9 cellular contexts compared by ENCODE assay signal in the genomic region with DNA sequence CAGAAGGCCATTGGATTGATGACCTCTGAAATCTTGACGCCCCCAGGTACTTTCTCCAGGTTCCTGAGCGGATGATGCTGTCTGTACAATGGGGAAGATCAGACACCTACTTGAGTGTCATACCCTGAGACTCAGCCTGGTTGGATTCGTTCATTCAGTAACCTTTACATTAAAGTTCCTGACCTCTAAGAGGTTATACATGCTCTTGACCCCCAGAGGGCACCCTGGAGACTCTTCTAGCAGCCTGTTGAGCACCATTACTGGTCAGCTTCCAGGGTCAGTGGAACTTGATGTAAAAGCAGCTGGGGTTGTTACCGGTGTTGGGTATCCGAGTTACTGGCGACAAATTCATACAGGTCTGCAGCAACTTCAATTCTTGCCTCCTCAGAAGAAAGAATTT.
DNase-seq lines count a peak whose midpoint lies in the region; ATAC-seq and TF ChIP-seq lines count a peak whose summit lies in the region.
"Had no signal": no experiment of that assay in that cellular context is flagged by ENCODE, and none has a peak within 500 bp of the region (broad histone marks: within the 10 kb centered on the region; RNA-seq: fewer than 3 reads in every experiment).

No MANE protein-coding gene starts in this region.

- no peaks in the 10 kb centered on the region for H3K9me3 ChIP-seq in PC-3 (ENCODE audit: low read length)

- TF ChIP-seq CTCF in PC-3 (conservative IDR thresholded peaks at IDR 0.05; ENCODE audit: low read depth, low read length) (peak; percentile 69), fibroblast of mammary gland (conservative IDR thresholded peaks at IDR 0.05; ENCODE audit: control insufficient read depth, insufficient read depth, low read depth, low read length) (peak; percentile 57)

- H2AFZ ChIP-seq in PC-3 (ENCODE audit: low read length) = no peak overlapping the region

- H3K4me2 ChIP-seq in PC-3 (ENCODE audit: low read length) = no peak overlapping the region

- no peaks in the 10 kb centered on the region for H3K4me1 Mint-ChIP-seq in activated T-cell treated with anti-CD3 and anti-CD28 coated beads, Interleukin-2, amount 50 U/mL, for 4 hours (ENCODE audit: low read depth)
- H3K4me1 Mint-ChIP-seq: activated naive CD4-positive, alpha-beta T cell treated with anti-CD3 and anti-CD28 coated beads, Interleukin-2, amount 50 U/mL, for 24 hours had no signal

- no peak for ATAC-seq in activated T-cell treated with anti-CD3 and anti-CD28 coated beads, Interleukin-2, amount 50 U/mL, for 4 hours
- ATAC-seq in HG02571 (IDR thresholded peaks at IDR 0.05; ENCODE audit: unreplicated experiment) (peak; percentile 65), PC-3 (peak; percentile 42; the same call in 1 of the 2 replicates)
- ATAC-seq in stimulated activated naive CD8-positive, alpha-beta T cell treated with anti-CD3 and anti-CD28 coated beads, Interleukin-15, Interleukin-2, amounts not matched to agents 100 U/mL and 50 U/mL, for 24 hours = peak; percentile 50

- H4K20me1 ChIP-seq in PC-3 (ENCODE audit: low read length) = no peaks in the 10 kb centered on the region

- no peaks in the 10 kb centered on the region for H3K36me3 Mint-ChIP-seq in activated T-cell treated with anti-CD3 and anti-CD28 coated beads, Interleukin-2, amount 50 U/mL, for 4 hours (ENCODE audit: insufficient read depth)
- H3K36me3 Mint-ChIP-seq: activated naive CD4-positive, alpha-beta T cell treated with anti-CD3 and anti-CD28 coated beads, Interleukin-2, amount 50 U/mL, for 24 hours had no signal

- H3K27me3 Mint-ChIP-seq in activated T-cell treated with anti-CD3 and anti-CD28 coated beads, Interleukin-2, amount 50 U/mL, for 4 hours (ENCODE audit: low read depth) = peaks cover 35% of the 10 kb centered on the region

- H3K9ac ChIP-seq in PC-3 (ENCODE audit: low read length) = no peak overlapping the region

- H3K9me2 ChIP-seq in PC-3 (replicated peaks; ENCODE audit: low read length) = no peaks in the 10 kb centered on the region

- POLR2A ChIA-PET in PC-3 (lab: Charles Lee; ENCODE audit: unreplicated experiment) = no interaction called here

- H3K27me3 ChIP-seq in PC-3 (ENCODE audit: low read length) = peaks cover 5% of the 10 kb centered on the region

- no peaks in the 10 kb centered on the region for H3K79me2 ChIP-seq in PC-3 (ENCODE audit: low read length)

- H3K4me3 Mint-ChIP-seq in activated T-cell treated with anti-CD3 and anti-CD28 coated beads, Interleukin-2, amount 50 U/mL, for 4 hours = no peak overlapping the region
- H3K4me3 Mint-ChIP-seq: activated naive CD4-positive, alpha-beta T cell treated with anti-CD3 and anti-CD28 coated beads, Interleukin-2, amount 50 U/mL, for 24 hours had no signal

- H3K27ac ChIP-seq in PC-3 (ENCODE audit: low read length) = no peak overlapping the region

- H3K36me3 ChIP-seq in PC-3 (ENCODE audit: low read depth, low read length) = no peaks in the 10 kb centered on the region

- intact Hi-C loops in PC-3 (cut with micrococcal nuclease) = no loop called here

- peak; percentile 25 to 41 for DNase-seq in activated T-cell treated with anti-CD3 and anti-CD28 coated beads, Interleukin-2, amount 50 U/mL, for 48 hours
- DNase-seq in activated T-cell treated with anti-CD3 and anti-CD28 coated beads, Interleukin-2, amount 50 U/mL, for 4 hours = no peak
- peak; percentile 63 for DNase-seq in PC-3
- DNase-seq in fibroblast of mammary gland (ENCODE audit: low read depth) = peak; percentile 45
- DNase-seq in stimulated activated naive CD8-positive, alpha-beta T cell treated with anti-CD3 and anti-CD28 coated beads, Interleukin-15, Interleukin-2, amounts not matched to agents 100 U/mL and 50 U/mL, for 24 hours = peak; percentile 23
- no peak for DNase-seq in amniotic stem cell (lab: John Stamatoyannopoulos, UW)
- DNase-seq in NCI-H1105 (lab: John Stamatoyannopoulos, UW) = no peak

- CTCF ChIA-PET in PC-3 (lab: Charles Lee) = interaction anchor here (0.6 kb wide), 1 partner anchor 446 kb away, joined by 5 read pairs; no protein-coding TSS in a partner anchor

- no peaks in the 10 kb centered on the region for H3K4me1 ChIP-seq in PC-3 (ENCODE audit: insufficient read depth, low read length)

- H3F3A ChIP-seq in PC-3 (ENCODE audit: low read length, unreplicated experiment) = no peaks in the 10 kb centered on the region

- BruUV-seq in PC-3 (replicated peaks; lab: Mats Ljungman, UMichigan) = no TSS peak

- no peaks in the 10 kb centered on the region for H3K9me3 Mint-ChIP-seq in activated T-cell treated with anti-CD3 and anti-CD28 coated beads, Interleukin-2, amount 50 U/mL, for 4 hours
- H3K9me3 Mint-ChIP-seq: activated naive CD4-positive, alpha-beta T cell treated with anti-CD3 and anti-CD28 coated beads, Interleukin-2, amount 50 U/mL, for 24 hours had no signal

- H3K4me3 ChIP-seq in PC-3 (ENCODE audit: low read length) = no peak overlapping the region
- H3K4me3 ChIP-seq in fibroblast of mammary gland (ENCODE audit: control insufficient read depth, low read depth, low read length) = no peak overlapping the region

Comparison
In these comparisons a context has a peak if more than half of its experiments do, and no peak if none do; other contexts are left out.
1. DNase-seq: peak in activated T-cell treated with anti-CD3 and anti-CD28 coated beads, Interleukin-2, amount 50 U/mL, for 48 hours (2 of 2), PC-3 (single experiment), fibroblast of mammary gland (single experiment) and stimulated activated naive CD8-positive, alpha-beta T cell treated with anti-CD3 and anti-CD28 coated beads, Interleukin-15, Interleukin-2, amounts not matched to agents 100 U/mL and 50 U/mL, for 24 hours (single experiment); none in activated T-cell treated with anti-CD3 and anti-CD28 coated beads, Interleukin-2, amount 50 U/mL, for 4 hours (single experiment), amniotic stem cell (single experiment) and NCI-H1105 (single experiment).
2. ATAC-seq: peak in HG02571 (single experiment), PC-3 (single experiment) and stimulated activated naive CD8-positive, alpha-beta T cell treated with anti-CD3 and anti-CD28 coated beads, Interleukin-15, Interleukin-2, amounts not matched to agents 100 U/mL and 50 U/mL, for 24 hours (single experiment); none in activated T-cell treated with anti-CD3 and anti-CD28 coated beads, Interleukin-2, amount 50 U/mL, for 4 hours (0 of 2).